Comparison of ENCODE assay signal across 9 cellular contexts in the genomic region with DNA sequence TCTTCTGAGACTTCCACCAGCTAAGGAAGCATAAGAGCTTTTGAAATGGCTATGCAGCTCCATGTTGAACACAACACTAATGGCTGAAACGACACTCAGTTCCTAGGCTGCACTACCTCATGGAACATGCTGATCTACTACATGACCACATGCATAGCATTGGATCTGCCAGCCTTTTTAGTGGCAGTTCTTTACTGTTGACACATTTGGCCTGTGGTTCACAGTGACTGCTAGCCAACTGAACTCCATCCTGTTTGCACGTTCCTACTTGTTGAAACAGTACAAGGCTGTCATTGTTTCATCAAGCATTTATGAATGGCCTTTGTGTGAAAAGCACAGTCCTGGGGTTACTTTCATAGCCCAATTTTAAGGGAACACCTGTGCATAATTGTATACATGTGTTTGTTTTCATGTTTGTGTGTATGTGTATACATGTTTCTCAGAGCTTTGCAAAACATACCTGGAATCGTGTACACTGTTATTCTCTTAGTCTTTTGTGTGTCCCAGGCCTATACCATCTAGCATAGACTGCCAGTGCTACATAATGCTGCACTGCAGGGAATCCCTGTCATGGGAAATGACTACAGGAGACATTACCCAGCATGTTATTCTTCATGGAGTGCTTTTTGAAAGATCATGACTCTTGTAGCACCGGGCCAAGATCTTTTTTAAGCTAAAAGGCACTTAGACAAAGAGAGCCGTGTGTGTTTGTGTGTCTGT.
A peak's percentile ranks its signal among the peaks of the same experiment; 100 is the strongest.
DNase-seq lines count a peak whose midpoint lies in the region; ATAC-seq and TF ChIP-seq lines count a peak whose summit lies in the region.
"Had no signal": no experiment of that assay in that cellular context is flagged by ENCODE, and none has a peak within 500 bp of the region (broad histone marks: within the 10 kb centered on the region; RNA-seq: fewer than 3 reads in every experiment).

No MANE protein-coding gene starts in this region.

- TF ChIP-seq CTCF in foreskin keratinocyte (conservative IDR thresholded peaks at IDR 0.05), result no peak

- peak; percentile 83 for ATAC-seq in foreskin keratinocyte

- peaks cover 40% of the 10 kb centered on the region for H3K4me1 ChIP-seq in foreskin keratinocyte

- no peaks in the 10 kb centered on the region for H3K27me3 ChIP-seq in foreskin keratinocyte

- peak overlapping the region; percentile 84 for H3K27ac ChIP-seq in foreskin keratinocyte

- peak; percentile 19 for DNase-seq in NCI-H1105 treated with DMSO at 0.1 percent for 48 hours (lab: John Stamatoyannopoulos, UW)
- DNase-seq in NCI-H1105 (lab: John Stamatoyannopoulos, UW), result no peak
- DNase-seq in NCI-H69 (lab: John Stamatoyannopoulos, UW), result peak; percentile 83
- peak; percentile 99 for DNase-seq in foreskin keratinocyte
- DNase-seq in renal cortical epithelial cell (ENCODE audit: low read depth), result peak; percentile 61
- DNase-seq in KG1 (lab: John Stamatoyannopoulos, UW), result no peak
- no peak for DNase-seq in activated CD8-positive, alpha-beta memory T cell treated with anti-CD3 and anti-CD28 coated beads, Interleukin-2, amount 50 U/mL, for 4 hours
- DNase-seq in mucosa of gallbladder (ENCODE audit: low spot score), result no peak
- DNase-seq: NCI-H1930 had no signal

Comparison
In these comparisons a context has a peak if more than half of its experiments do, and no peak if none do; other contexts are left out.
1. DNase-seq: peak in NCI-H1105 treated with DMSO at 0.1 percent for 48 hours (single experiment), NCI-H69 (single experiment), foreskin keratinocyte (2 of 2) and renal cortical epithelial cell (single experiment); none in NCI-H1105 (single experiment), KG1 (single experiment), activated CD8-positive, alpha-beta memory T cell treated with anti-CD3 and anti-CD28 coated beads, Interleukin-2, amount 50 U/mL, for 4 hours (single experiment) and mucosa of gallbladder (single experiment).